ENCODE assay signal across 2 cellular contexts in the genomic region with DNA sequence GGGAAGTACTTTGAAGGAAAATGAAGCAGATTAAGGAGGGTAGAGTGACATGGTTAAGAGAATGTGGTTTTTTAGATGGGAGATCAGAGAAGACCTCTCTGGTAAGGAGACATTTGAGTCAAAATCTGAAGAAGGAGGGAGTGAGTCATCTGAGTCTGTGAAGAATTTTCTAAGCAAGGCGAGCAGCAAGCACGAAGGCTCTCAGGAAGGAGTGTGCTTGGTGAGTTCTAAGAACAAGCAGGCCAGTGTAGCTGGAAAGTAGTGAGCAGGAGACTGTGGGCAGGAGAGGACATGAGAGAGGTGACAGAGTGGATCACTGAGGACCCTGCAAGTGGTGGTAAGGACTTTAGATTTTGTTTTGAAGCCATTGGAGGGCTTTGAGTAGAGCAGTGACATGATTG.
TF ChIP-seq lines count a peak whose summit lies in the region.

No MANE protein-coding gene starts in this region.

TF ChIP-seq in HepG2, 621 proteins besides CTCF, POLR2A, EP300 and RAD21 (continues in another document):
- no peak for TF ChIP-seq ZNF407 (CRISPR knock-in tag; IDR thresholded peaks at IDR 0.05; ENCODE audit: not compliant biosample characterization)
- TF ChIP-seq DNMT3B (CRISPR knock-in tag; conservative IDR thresholded peaks at IDR 0.05) = no peak
- no peak for TF ChIP-seq ASH2L (IDR thresholded peaks at IDR 0.05; ENCODE audit: insufficient read length, low read depth, low read length)
- TF ChIP-seq ZSCAN31 (CRISPR knock-in tag; IDR thresholded peaks at IDR 0.05; ENCODE audit: low read depth) = no peak
- TF ChIP-seq, protein P1, sequence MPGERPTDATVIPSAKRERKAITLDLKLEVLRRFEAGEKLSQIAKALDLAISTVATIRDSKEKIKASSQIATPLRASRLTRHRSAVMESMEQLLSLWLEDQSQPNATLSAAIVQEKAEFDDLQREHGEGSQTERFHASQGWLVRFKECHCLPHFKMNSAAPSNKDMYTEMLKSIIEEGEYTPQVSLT (CRISPR knock-in tag; IDR thresholded peaks at IDR 0.05; ENCODE audit: borderline replicate concordance, low read depth) = no peak
- TF ChIP-seq, protein P2, sequence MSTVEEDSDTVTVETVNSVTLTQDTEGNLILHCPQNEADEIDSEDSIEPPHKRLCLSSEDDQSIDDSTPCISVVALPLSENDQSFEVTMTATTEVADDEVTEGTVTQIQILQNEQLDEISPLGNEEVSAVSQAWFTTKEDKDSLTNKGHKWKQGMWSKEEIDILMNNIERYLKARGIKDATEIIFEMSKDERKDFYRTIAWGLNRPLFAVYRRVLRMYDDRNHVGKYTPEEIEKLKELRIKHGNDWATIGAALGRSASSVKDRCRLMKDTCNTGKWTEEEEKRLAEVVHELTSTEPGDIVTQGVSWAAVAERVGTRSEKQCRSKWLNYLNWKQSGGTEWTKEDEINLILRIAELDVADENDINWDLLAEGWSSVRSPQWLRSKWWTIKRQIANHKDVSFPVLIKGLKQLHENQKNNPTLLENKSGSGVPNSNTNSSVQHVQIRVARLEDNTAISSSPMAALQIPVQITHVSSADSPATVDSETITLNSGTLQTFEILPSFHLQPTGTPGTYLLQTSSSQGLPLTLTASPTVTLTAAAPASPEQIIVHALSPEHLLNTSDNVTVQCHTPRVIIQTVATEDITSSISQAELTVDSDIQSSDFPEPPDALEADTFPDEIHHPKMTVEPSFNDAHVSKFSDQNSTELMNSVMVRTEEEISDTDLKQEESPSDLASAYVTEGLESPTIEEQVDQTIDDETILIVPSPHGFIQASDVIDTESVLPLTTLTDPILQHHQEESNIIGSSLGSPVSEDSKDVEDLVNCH (CRISPR knock-in tag; IDR thresholded peaks at IDR 0.05) = no peak
- no peak for TF ChIP-seq THAP11 (CRISPR knock-in tag; IDR thresholded peaks at IDR 0.05)
- TF ChIP-seq NONO (IDR thresholded peaks at IDR 0.05) = no peak
- TF ChIP-seq NONO (CRISPR knock-in tag; conservative IDR thresholded peaks at IDR 0.05) = no peak
- TF ChIP-seq ZFP41 (CRISPR knock-in tag; IDR thresholded peaks at IDR 0.05; ENCODE audit: borderline replicate concordance) = no peak
- no peak for TF ChIP-seq ZSCAN30 (CRISPR knock-in tag; IDR thresholded peaks at IDR 0.05)
- TF ChIP-seq ZNF280B (CRISPR knock-in tag; IDR thresholded peaks at IDR 0.05; ENCODE audit: borderline replicate concordance) = no peak
- TF ChIP-seq ZNF430 (CRISPR knock-in tag; IDR thresholded peaks at IDR 0.05) = no peak

TF ChIP-seq in WTC11, 78 proteins besides CTCF, POLR2A, EP300 and RAD21 (continued from another document):
- TF ChIP-seq, protein P3, sequence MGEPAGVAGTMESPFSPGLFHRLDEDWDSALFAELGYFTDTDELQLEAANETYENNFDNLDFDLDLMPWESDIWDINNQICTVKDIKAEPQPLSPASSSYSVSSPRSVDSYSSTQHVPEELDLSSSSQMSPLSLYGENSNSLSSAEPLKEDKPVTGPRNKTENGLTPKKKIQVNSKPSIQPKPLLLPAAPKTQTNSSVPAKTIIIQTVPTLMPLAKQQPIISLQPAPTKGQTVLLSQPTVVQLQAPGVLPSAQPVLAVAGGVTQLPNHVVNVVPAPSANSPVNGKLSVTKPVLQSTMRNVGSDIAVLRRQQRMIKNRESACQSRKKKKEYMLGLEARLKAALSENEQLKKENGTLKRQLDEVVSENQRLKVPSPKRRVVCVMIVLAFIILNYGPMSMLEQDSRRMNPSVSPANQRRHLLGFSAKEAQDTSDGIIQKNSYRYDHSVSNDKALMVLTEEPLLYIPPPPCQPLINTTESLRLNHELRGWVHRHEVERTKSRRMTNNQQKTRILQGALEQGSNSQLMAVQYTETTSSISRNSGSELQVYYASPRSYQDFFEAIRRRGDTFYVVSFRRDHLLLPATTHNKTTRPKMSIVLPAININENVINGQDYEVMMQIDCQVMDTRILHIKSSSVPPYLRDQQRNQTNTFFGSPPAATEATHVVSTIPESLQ (CRISPR knock-in tag; IDR thresholded peaks at IDR 0.05) = no peak
- TF ChIP-seq, protein P4, sequence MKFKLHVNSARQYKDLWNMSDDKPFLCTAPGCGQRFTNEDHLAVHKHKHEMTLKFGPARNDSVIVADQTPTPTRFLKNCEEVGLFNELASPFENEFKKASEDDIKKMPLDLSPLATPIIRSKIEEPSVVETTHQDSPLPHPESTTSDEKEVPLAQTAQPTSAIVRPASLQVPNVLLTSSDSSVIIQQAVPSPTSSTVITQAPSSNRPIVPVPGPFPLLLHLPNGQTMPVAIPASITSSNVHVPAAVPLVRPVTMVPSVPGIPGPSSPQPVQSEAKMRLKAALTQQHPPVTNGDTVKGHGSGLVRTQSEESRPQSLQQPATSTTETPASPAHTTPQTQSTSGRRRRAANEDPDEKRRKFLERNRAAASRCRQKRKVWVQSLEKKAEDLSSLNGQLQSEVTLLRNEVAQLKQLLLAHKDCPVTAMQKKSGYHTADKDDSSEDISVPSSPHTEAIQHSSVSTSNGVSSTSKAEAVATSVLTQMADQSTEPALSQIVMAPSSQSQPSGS (CRISPR knock-in tag; IDR thresholded peaks at IDR 0.05; ENCODE audit: borderline replicate concordance, low read depth) = no peak
- TF ChIP-seq, protein P5, sequence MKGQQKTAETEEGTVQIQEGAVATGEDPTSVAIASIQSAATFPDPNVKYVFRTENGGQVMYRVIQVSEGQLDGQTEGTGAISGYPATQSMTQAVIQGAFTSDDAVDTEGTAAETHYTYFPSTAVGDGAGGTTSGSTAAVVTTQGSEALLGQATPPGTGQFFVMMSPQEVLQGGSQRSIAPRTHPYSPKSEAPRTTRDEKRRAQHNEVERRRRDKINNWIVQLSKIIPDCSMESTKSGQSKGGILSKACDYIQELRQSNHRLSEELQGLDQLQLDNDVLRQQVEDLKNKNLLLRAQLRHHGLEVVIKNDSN (CRISPR knock-in tag; IDR thresholded peaks at IDR 0.05) = no peak
- TF ChIP-seq, protein P6, sequence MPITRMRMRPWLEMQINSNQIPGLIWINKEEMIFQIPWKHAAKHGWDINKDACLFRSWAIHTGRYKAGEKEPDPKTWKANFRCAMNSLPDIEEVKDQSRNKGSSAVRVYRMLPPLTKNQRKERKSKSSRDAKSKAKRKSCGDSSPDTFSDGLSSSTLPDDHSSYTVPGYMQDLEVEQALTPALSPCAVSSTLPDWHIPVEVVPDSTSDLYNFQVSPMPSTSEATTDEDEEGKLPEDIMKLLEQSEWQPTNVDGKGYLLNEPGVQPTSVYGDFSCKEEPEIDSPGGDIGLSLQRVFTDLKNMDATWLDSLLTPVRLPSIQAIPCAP (CRISPR knock-in tag; IDR thresholded peaks at IDR 0.05) = no peak
- TF ChIP-seq ATF3 (CRISPR knock-in tag; conservative IDR thresholded peaks at IDR 0.05) (no peak), MYBL2 (CRISPR knock-in tag; IDR thresholded peaks at IDR 0.05) (no peak), E2F4 (CRISPR knock-in tag; IDR thresholded peaks at IDR 0.05; ENCODE audit: borderline replicate concordance, low read depth) (no peak)
- TF ChIP-seq, protein P7, sequence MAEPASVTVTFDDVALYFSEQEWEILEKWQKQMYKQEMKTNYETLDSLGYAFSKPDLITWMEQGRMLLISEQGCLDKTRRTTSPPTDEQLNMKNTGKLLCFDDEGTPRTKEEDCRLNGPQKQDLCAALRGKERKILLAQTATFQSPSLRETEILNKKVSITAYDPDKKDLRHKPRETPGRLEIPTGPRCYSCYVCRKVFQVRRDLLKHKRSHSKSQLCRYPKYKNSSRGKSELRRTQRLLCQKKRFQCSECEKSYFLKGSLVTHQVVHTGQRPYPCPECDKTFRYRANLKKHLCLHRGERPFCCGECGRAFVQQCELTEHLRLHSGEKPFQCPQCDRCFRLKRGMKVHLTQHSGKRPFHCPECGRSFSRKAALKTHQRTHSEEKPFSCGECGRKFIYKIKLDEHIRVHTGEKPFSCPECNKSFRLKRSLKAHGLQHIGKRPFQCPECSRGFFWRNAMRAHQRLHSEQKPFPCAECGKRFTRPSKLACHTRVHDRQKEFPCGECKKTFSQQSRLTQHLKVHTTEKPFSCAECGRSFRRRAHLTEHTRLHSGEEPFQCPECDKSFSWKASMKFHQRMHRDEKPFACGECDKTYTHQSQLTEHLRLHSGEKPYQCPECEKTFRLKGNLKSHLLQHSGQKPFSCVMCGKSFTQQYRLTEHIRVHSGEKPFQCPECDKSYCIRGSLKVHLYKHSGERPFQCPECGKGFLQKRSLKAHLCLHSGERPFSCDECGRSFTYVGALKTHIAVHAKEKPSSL (CRISPR knock-in tag; conservative IDR thresholded peaks at IDR 0.05) = no peak
TF ChIP-seq in WTC11: peak in this region for 0.
